In genomic region chr20:20832715-20833114, GRCh38 we compare ENCODE assay signal across 22 cellular contexts.
"Had no signal": no experiment of that assay in that cellular context is flagged by ENCODE, and none has a peak within 500 bp of the region (broad histone marks: within the 10 kb centered on the region; RNA-seq: fewer than 3 reads in every experiment).

No MANE protein-coding gene starts in this region.

- H3K27ac ChIP-seq: dorsolateral prefrontal cortex, epithelial cell of prostate, esophagus muscularis mucosa, gastrocnemius medialis, heart right ventricle, neutrophil, sigmoid colon, skin epidermis, testis, tibial nerve, upper lobe of right lung, vagina had no signal

- H3K9me3 ChIP-seq: esophagus muscularis mucosa, gastrocnemius medialis, heart right ventricle, neutrophil, sigmoid colon, testis, tibial nerve, upper lobe of right lung, vagina had no signal

- H3K4me1 ChIP-seq: testis, upper lobe of right lung, vagina had no signal

- H3K36me3 ChIP-seq: esophagus muscularis mucosa, gastrocnemius medialis, heart right ventricle, neutrophil, sigmoid colon, tibial nerve, upper lobe of right lung, vagina had no signal

- H3K4me3 ChIP-seq: dorsolateral prefrontal cortex, esophagus muscularis mucosa, gastrocnemius medialis, heart right ventricle, sigmoid colon, skin epidermis, testis, tibial nerve, upper lobe of right lung, vagina had no signal

- DNase-seq: dorsolateral prefrontal cortex; effector CD8-positive, alpha-beta T cell; gastrocnemius medialis; heart right ventricle; hypothalamus; kidney glomerular epithelial cell; mammary epithelial cell; naive thymus-derived CD4-positive, alpha-beta T cell; nephron progenitor cell; sigmoid colon; stimulated activated CD4-positive, alpha-beta T cell treated with anti-CD3 and anti-CD28 coated beads, Interleukin-2, amount 100 ng/mL, for 24 hours; stimulated activated CD4-positive, alpha-beta T cell treated with anti-CD3 and anti-CD28 coated beads, Interleukin-4, amount 100 ng/mL, for 4 hours; stimulated activated naive B cell treated with anti-CD40 and anti-IgM and Interleukin-4, amounts not matched to agents 10 μg/mL and 1 μg/mL and 100 μg/mL, for 72 hours; stimulated activated naive CD8-positive, alpha-beta T cell treated with anti-CD3 and anti-CD28 coated beads, Interleukin-15, amount 100 ng/mL, for 72 hours; testis; upper lobe of right lung had no signal

- H3K27me3 ChIP-seq: gastrocnemius medialis, testis, vagina had no signal
